ENCODE assay signal across 9 cellular contexts in genomic region chr1:120178799-120179419, GRCh38.
DNase-seq lines count a peak whose midpoint lies in the region; TF ChIP-seq lines count a peak whose summit lies in the region.
"Had no signal": no experiment of that assay in that cellular context is flagged by ENCODE, and none has a peak within 500 bp of the region (broad histone marks: within the 10 kb centered on the region; RNA-seq: fewer than 3 reads in every experiment).

No MANE protein-coding gene starts in this region.

- POLR2A ChIA-PET in HEK293T (lab: Yijun Ruan, JAX), result interaction anchor here (1.0 kb wide), 1 partner anchor 467 kb away, joined by 5 read pairs; the partner anchor contains the start of gene PHGDH

- no peak overlapping the region for H3K4me3 ChIP-seq in brain microvascular endothelial cell (ENCODE audit: low read depth, low read length)

- in situ Hi-C loops in brain microvascular endothelial cell (cut with HindIII; ENCODE audit: low pct_ligation_motif_present, low sequenced_read_pairs) (no loop called here), ACHN (cut with HindIII; ENCODE audit: low pct_ligation_motif_present, low pct_unique_long_range_greater_than_20kb, low sequenced_read_pairs) (no loop called here)

- DNase-seq in HEK293T (ENCODE audit: extremely low spot score) (peak; percentile 4), brain microvascular endothelial cell (no peak), left kidney (ENCODE audit: low read depth, low spot score) (peak; percentile 1), superior temporal gyrus (ENCODE audit: extremely low spot score) (peak; percentile 20), substantia nigra (lab: John Stamatoyannopoulos, UW) (no peak), OCI-M2 (lab: John Stamatoyannopoulos, UW; ENCODE audit: unreplicated experiment) (no peak), ACHN (no peak), COR-L47 (lab: John Stamatoyannopoulos, UW) (no peak)
- DNase-seq: WERI-Rb-1 had no signal

- TF ChIP-seq CTCF in brain microvascular endothelial cell (IDR thresholded peaks at IDR 0.05; ENCODE audit: low read depth, low read length, missing control alignments), result no peak

- CTCF ChIA-PET in HEK293T (lab: Yijun Ruan, JAX), result no interaction called here

- no peaks in the 10 kb centered on the region for H3K27me3 ChIP-seq in brain microvascular endothelial cell (replicated peaks)

- peak overlapping the region; percentile 83 for H3K27ac ChIP-seq in brain microvascular endothelial cell
- no peak overlapping the region for H3K27ac ChIP-seq in substantia nigra (ENCODE audit: low read depth, low read length, poor library complexity, severe bottlenecking)

- H3K36me3 ChIP-seq in brain microvascular endothelial cell (replicated peaks), result peaks cover 3% of the 10 kb centered on the region
- H3K36me3 ChIP-seq: WERI-Rb-1 had no signal

TF ChIP-seq in HEK293T, 16 proteins besides CTCF, POLR2A, EP300 and RAD21:
- TF ChIP-seq FOXK2 (IDR thresholded peaks at IDR 0.05), result no peak
- no peak for TF ChIP-seq HDGF (IDR thresholded peaks at IDR 0.05; ENCODE audit: borderline replicate concordance)
- no peak for TF ChIP-seq NFRKB (IDR thresholded peaks at IDR 0.05)
- TF ChIP-seq CTBP1 (IDR thresholded peaks at IDR 0.05; ENCODE audit: borderline replicate concordance), result no peak
- TF ChIP-seq LEF1 (IDR thresholded peaks at IDR 0.05; ENCODE audit: borderline replicate concordance), result no peak
- TF ChIP-seq L3MBTL2 (conservative IDR thresholded peaks at IDR 0.05), result no peak
- no peak for TF ChIP-seq PKNOX1 (IDR thresholded peaks at IDR 0.05)
- no peak for TF ChIP-seq FOXA1 (IDR thresholded peaks at IDR 0.05)
- TF ChIP-seq FOXM1 (IDR thresholded peaks at IDR 0.05; ENCODE audit: borderline replicate concordance), result no peak
- no peak for TF ChIP-seq ARNT (IDR thresholded peaks at IDR 0.05)
- TF ChIP-seq TARDBP (IDR thresholded peaks at IDR 0.05), result no peak
- TF ChIP-seq SP1 (IDR thresholded peaks at IDR 0.05), result no peak
- no peak for TF ChIP-seq ZNF384 (IDR thresholded peaks at IDR 0.05)
- TF ChIP-seq SUZ12 (IDR thresholded peaks at IDR 0.05), result no peak
- no peak for TF ChIP-seq ELF4 (IDR thresholded peaks at IDR 0.05)

Comparison
In these comparisons a context has a peak if more than half of its experiments do, and no peak if none do; other contexts are left out.
1. DNase-seq: peak in HEK293T (single experiment), left kidney (single experiment) and superior temporal gyrus (single experiment); none in brain microvascular endothelial cell (single experiment), substantia nigra (0 of 49), OCI-M2 (single experiment), ACHN (single experiment) and COR-L47 (single experiment).